In genomic region chr2:81481994-81482368, GRCh38 we compare ENCODE assay signal across 23 cellular contexts.
DNase-seq lines count a peak whose midpoint lies in the region; ATAC-seq and TF ChIP-seq lines count a peak whose summit lies in the region.
"Had no signal": no experiment of that assay in that cellular context is flagged by ENCODE, and none has a peak within 500 bp of the region (broad histone marks: within the 10 kb centered on the region; RNA-seq: fewer than 3 reads in every experiment).

No MANE protein-coding gene starts in this region.

- no peak overlapping the region for H3K4me2 ChIP-seq in neuronal stem cell (ENCODE audit: insufficient read depth, low read length, poor library complexity, severe bottlenecking)
- H3K4me2 ChIP-seq: BLaER1 treated with 17β-estradiol and CSF1 and Interleukin-3, amounts not matched to agents 10 nM and 100 nM had no signal

- no peak overlapping the region for H4K8ac ChIP-seq in neuronal stem cell (ENCODE audit: low read depth, low read length)

- H3K9ac ChIP-seq in neuronal stem cell (ENCODE audit: low read depth, low read length, poor library complexity), result no peak overlapping the region
- H3K9ac ChIP-seq: BLaER1 treated with 17β-estradiol and CSF1 and Interleukin-3, amounts not matched to agents 10 nM and 100 nM had no signal

- H3K36me3 ChIP-seq in SJCRH30 (no peaks in the 10 kb centered on the region), neuronal stem cell (replicated peaks in 1 of 2; ENCODE audit: control insufficient read depth in 2 of 2, insufficient read depth in 2 of 2, low read length in 2 of 2) (no peaks in the 10 kb centered on the region)
- H3K36me3 ChIP-seq: BLaER1 treated with 17β-estradiol and CSF1 and Interleukin-3, amounts not matched to agents 10 nM and 100 nM; brain microvascular endothelial cell; gastroesophageal sphincter; upper lobe of left lung had no signal

- no CpG with 5 or more reads among the region's 5 CpGs for WGBS in neuronal stem cell (ENCODE audit: extremely low coverage in 2 of 2, insufficient read length in 2 of 2, insufficient replicate concordance in 1 of 2), 2 donors

- H3K27ac ChIP-seq in SJCRH30 (no peak overlapping the region; the same call in 1 of the 2 replicates), neuronal stem cell (replicated peaks; ENCODE audit: low read length) (no peak overlapping the region)
- H3K27ac ChIP-seq: 22Rv1; BLaER1 treated with 17β-estradiol and CSF1 and Interleukin-3, amounts not matched to agents 10 nM and 100 nM; brain microvascular endothelial cell; epithelial cell of prostate; gastroesophageal sphincter; upper lobe of left lung had no signal

- no peak overlapping the region for H3K14ac ChIP-seq in neuronal stem cell (ENCODE audit: low read length)

- H3K9me3 ChIP-seq in SJCRH30 (replicated peaks) (no peaks in the 10 kb centered on the region), neuronal stem cell (replicated peaks in 1 of 2; ENCODE audit: control insufficient read depth in 2 of 2, insufficient read depth in 1 of 2, low read depth in 1 of 2, low read length in 2 of 2) (peaks cover 0 to 9% of the 10 kb centered on the region in 2 donors)
- H3K9me3 ChIP-seq: gastroesophageal sphincter, upper lobe of left lung had no signal

- DNase-seq in NCI-H146 (lab: John Stamatoyannopoulos, UW), result peak; percentile 25
- no peak for DNase-seq in NCI-H146 treated with DMSO at 0.1 percent for 48 hours (lab: John Stamatoyannopoulos, UW; ENCODE audit: unreplicated experiment)
- DNase-seq in NCI-H2227 (lab: John Stamatoyannopoulos, UW; ENCODE audit: unreplicated experiment), result peak; percentile 77
- peak; percentile 1 to 25 for DNase-seq in SJCRH30
- DNase-seq in neuronal stem cell (ENCODE audit: low spot score), result no peak
- DNase-seq in glutamatergic neuron, result no peak
- no peak for DNase-seq in anterior cingulate cortex (lab: John Stamatoyannopoulos, UW)
- DNase-seq: activated CD8-positive, alpha-beta T cell treated with anti-CD3 and anti-CD28 coated beads for 36 hours; activated naive CD8-positive, alpha-beta T cell treated with anti-CD3 and anti-CD28 coated beads, Interleukin-2, amount 10 ng/mL, durations not matched to agents 7 days and 5 days; activated T-cell treated with anti-CD3 and anti-CD28 coated beads, Interleukin-2, amount 50 U/mL, for 48 hours; brain microvascular endothelial cell; DMS 273 treated with DMSO at 0.1 percent for 48 hours; HCEC 1CT; stimulated activated naive CD8-positive, alpha-beta T cell treated with anti-CD3 and anti-CD28 coated beads, Interleukin-15, Interleukin-2, amounts not matched to agents 100 U/mL and 50 U/mL, for 24 hours had no signal

- H3K4me1 ChIP-seq in SJCRH30 (no peaks in the 10 kb centered on the region), neuronal stem cell (ENCODE audit: control insufficient read depth in 2 of 2, insufficient read depth in 1 of 2, low read depth in 1 of 2, low read length in 2 of 2) (no peaks in the 10 kb centered on the region)
- H3K4me1 ChIP-seq: BLaER1 treated with 17β-estradiol and CSF1 and Interleukin-3, amounts not matched to agents 10 nM and 100 nM; gastroesophageal sphincter; upper lobe of left lung had no signal

- H2BK5ac ChIP-seq in neuronal stem cell (ENCODE audit: low read length), result no peak overlapping the region

- H4K91ac ChIP-seq in neuronal stem cell (ENCODE audit: low read depth, low read length, poor library complexity), result no peak overlapping the region

- no peaks in the 10 kb centered on the region for H3K27me3 Mint-ChIP-seq in glutamatergic neuron (ENCODE audit: unreplicated experiment)
- H3K27me3 Mint-ChIP-seq: activated CD8-positive, alpha-beta T cell treated with anti-CD3 and anti-CD28 coated beads for 36 hours; activated naive CD8-positive, alpha-beta T cell treated with anti-CD3 and anti-CD28 coated beads, Interleukin-2, amount 10 ng/mL, durations not matched to agents 7 days and 5 days; dendritic cell treated with granulocyte-macrophage colony-stimulating factor and Interleukin-4, amounts not matched to agents 40 ng/mL and 50 ng/mL, for 4 days had no signal

- no peak overlapping the region for H3K27ac Mint-ChIP-seq in glutamatergic neuron (ENCODE audit: unreplicated experiment)
- H3K27ac Mint-ChIP-seq: activated CD8-positive, alpha-beta T cell treated with anti-CD3 and anti-CD28 coated beads for 36 hours; activated naive CD8-positive, alpha-beta T cell treated with anti-CD3 and anti-CD28 coated beads, Interleukin-2, amount 10 ng/mL, durations not matched to agents 7 days and 5 days; dendritic cell treated with granulocyte-macrophage colony-stimulating factor and Interleukin-4, amounts not matched to agents 40 ng/mL and 50 ng/mL, for 4 days had no signal

- H3K18ac ChIP-seq in neuronal stem cell (ENCODE audit: low read length), result no peak overlapping the region

- H2BK120ac ChIP-seq in neuronal stem cell (ENCODE audit: low read depth, low read length), result no peak overlapping the region

- H3K4me1 Mint-ChIP-seq in glutamatergic neuron (ENCODE audit: low read depth, unreplicated experiment), result no peaks in the 10 kb centered on the region
- H3K4me1 Mint-ChIP-seq: activated naive CD8-positive, alpha-beta T cell treated with anti-CD3 and anti-CD28 coated beads, Interleukin-2, amount 10 ng/mL, durations not matched to agents 7 days and 5 days had no signal

- H3K4me3 ChIP-seq in SJCRH30, result peak overlapping the region; percentile 37
- no peak overlapping the region for H3K4me3 ChIP-seq in neuronal stem cell (ENCODE audit: low read length in 2 of 2)
- H3K4me3 ChIP-seq: BLaER1 treated with 17β-estradiol and CSF1 and Interleukin-3, amounts not matched to agents 10 nM and 100 nM; gastroesophageal sphincter; upper lobe of left lung had no signal

- H3K4me3 Mint-ChIP-seq in glutamatergic neuron (ENCODE audit: unreplicated experiment), result no peak overlapping the region
- H3K4me3 Mint-ChIP-seq: activated CD8-positive, alpha-beta T cell treated with anti-CD3 and anti-CD28 coated beads for 36 hours; activated naive CD8-positive, alpha-beta T cell treated with anti-CD3 and anti-CD28 coated beads, Interleukin-2, amount 10 ng/mL, durations not matched to agents 7 days and 5 days; dendritic cell treated with granulocyte-macrophage colony-stimulating factor and Interleukin-4, amounts not matched to agents 40 ng/mL and 50 ng/mL, for 4 days had no signal

- H3K9me3 Mint-ChIP-seq in glutamatergic neuron (ENCODE audit: unreplicated experiment), result no peaks in the 10 kb centered on the region

- H2BK15ac ChIP-seq in neuronal stem cell (ENCODE audit: low read length), result no peak overlapping the region

- peak overlapping the region; percentile 49 for H2AFZ ChIP-seq in neuronal stem cell (ENCODE audit: low read length)

- no peak overlapping the region for H3K23ac ChIP-seq in neuronal stem cell (ENCODE audit: low read depth, low read length, poor library complexity)

- H3K79me1 ChIP-seq in neuronal stem cell (ENCODE audit: low read depth, low read length), result peaks cover 4% of the 10 kb centered on the region

- H3K4ac ChIP-seq in neuronal stem cell (ENCODE audit: low read length), result no peak overlapping the region

- no peaks in the 10 kb centered on the region for H3K36me3 Mint-ChIP-seq in glutamatergic neuron (ENCODE audit: unreplicated experiment)
- H3K36me3 Mint-ChIP-seq: activated naive CD8-positive, alpha-beta T cell treated with anti-CD3 and anti-CD28 coated beads, Interleukin-2, amount 10 ng/mL, durations not matched to agents 7 days and 5 days had no signal

- H2BK12ac ChIP-seq in neuronal stem cell (ENCODE audit: low read length), result no peak overlapping the region

- H2AK5ac ChIP-seq in neuronal stem cell (ENCODE audit: low read depth, low read length), result no peak overlapping the region

- no peak for ATAC-seq in GM21390 (IDR thresholded peaks at IDR 0.05; ENCODE audit: unreplicated experiment)
- ATAC-seq: activated CD8-positive, alpha-beta T cell treated with anti-CD3 and anti-CD28 coated beads for 36 hours; gastroesophageal sphincter; left ventricle myocardium superior; right cardiac atrium; stimulated activated naive CD8-positive, alpha-beta T cell treated with anti-CD3 and anti-CD28 coated beads, Interleukin-15, Interleukin-2, amounts not matched to agents 100 U/mL and 50 U/mL, for 24 hours had no signal

- H3K27me3 ChIP-seq in SJCRH30, result peaks cover 5% of the 10 kb centered on the region; the same call in 1 of the 2 replicates
- no peaks in the 10 kb centered on the region for H3K27me3 ChIP-seq in neuronal stem cell (ENCODE audit: control insufficient read depth in 3 of 3, insufficient read depth in 3 of 3, low read depth in 1 of 3, low read length in 3 of 3)
- H3K27me3 ChIP-seq: BLaER1 treated with 17β-estradiol and CSF1 and Interleukin-3, amounts not matched to agents 10 nM and 100 nM; brain microvascular endothelial cell; gastroesophageal sphincter; upper lobe of left lung had no signal

- no peak for TF ChIP-seq CTCF in glutamatergic neuron (IDR thresholded peaks at IDR 0.05; ENCODE audit: partially characterized antibody, unreplicated experiment)

Comparison
In these comparisons a context has a peak if more than half of its experiments do, and no peak if none do; other contexts are left out.
1. DNase-seq: peak in NCI-H146 (single experiment), NCI-H2227 (single experiment) and SJCRH30 (2 of 2); none in NCI-H146 treated with DMSO at 0.1 percent for 48 hours (single experiment), neuronal stem cell (single experiment), glutamatergic neuron (single experiment) and anterior cingulate cortex (0 of 58).